15 cellular contexts compared by ENCODE assay signal in the genomic region with DNA sequence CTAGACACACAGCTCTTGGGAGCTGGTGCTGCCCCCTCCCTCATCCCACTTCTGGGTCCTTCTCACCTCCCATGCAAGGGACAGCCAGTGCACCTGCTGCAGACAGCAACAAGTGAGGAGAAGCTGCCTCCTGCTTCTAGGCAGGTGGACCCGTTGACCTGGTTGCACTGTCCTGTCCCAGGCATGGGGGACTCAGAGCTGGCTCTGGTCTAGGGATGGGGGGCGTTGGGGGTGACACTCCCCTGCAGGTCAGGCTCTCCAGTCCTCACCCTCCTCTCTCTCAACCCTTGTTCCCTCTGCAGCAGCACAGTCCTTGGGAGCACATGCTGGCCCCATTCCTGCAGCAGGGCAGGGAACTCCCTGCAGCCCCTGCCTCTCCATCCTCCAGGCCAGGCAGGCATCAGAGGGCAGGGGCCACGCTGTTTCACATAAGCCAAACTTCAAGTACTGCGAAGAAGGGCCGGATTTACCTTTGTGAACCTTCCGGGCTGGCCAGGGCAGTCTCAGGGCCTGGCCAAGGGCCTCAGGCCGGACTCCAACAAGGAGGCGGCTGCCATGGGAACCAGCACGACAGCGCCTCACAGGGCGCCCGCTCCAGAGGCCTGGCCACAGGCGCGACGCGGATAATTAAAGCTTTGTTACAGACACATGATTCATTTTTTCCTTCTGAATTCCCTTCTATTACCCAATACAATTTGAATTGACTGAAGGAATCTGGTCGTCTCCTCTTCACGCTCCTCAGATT. TPM values are rescaled to one million over a fixed set of nuclear protein-coding genes. Genes with fewer than 3 reads are reported as not detected.
DNase-seq lines count a peak whose midpoint lies in the region; ATAC-seq and TF ChIP-seq lines count a peak whose summit lies in the region.
"Had no signal": no experiment of that assay in that cellular context is flagged by ENCODE, and none has a peak within 500 bp of the region (broad histone marks: within the 10 kb centered on the region; RNA-seq: fewer than 3 reads in every experiment).

No MANE protein-coding gene starts in this region.

- H3K9me3 Mint-ChIP-seq in naive thymus-derived CD4-positive, alpha-beta T cell = no peaks in the 10 kb centered on the region
- no peaks in the 10 kb centered on the region for H3K9me3 Mint-ChIP-seq in activated CD8-positive, alpha-beta memory T cell treated with anti-CD3 and anti-CD28 coated beads, Interleukin-2, amount 10 ng/mL, durations not matched to agents 7 days and 5 days (ENCODE audit: low read depth)
- H3K9me3 Mint-ChIP-seq: activated CD4-positive, alpha-beta memory T cell treated with anti-CD3 and anti-CD28 coated beads, Interleukin-2, amount 10 ng/mL, durations not matched to agents 7 days and 5 days had no signal

- H3K36me3 ChIP-seq in GM23248 (ENCODE audit: low read depth) (no peaks in the 10 kb centered on the region), brain microvascular endothelial cell (replicated peaks) (no peaks in the 10 kb centered on the region)
- no peaks in the 10 kb centered on the region for H3K36me3 ChIP-seq in naive thymus-derived CD4-positive, alpha-beta T cell (ENCODE audit: control insufficient read depth in 2 of 3, insufficient read depth in 3 of 3, low read length in 3 of 3)
- H3K36me3 ChIP-seq: esophagus squamous epithelium, HAP-1 had no signal

- H3K36me3 Mint-ChIP-seq in naive thymus-derived CD4-positive, alpha-beta T cell = no peaks in the 10 kb centered on the region
- H3K36me3 Mint-ChIP-seq in activated CD8-positive, alpha-beta memory T cell treated with anti-CD3 and anti-CD28 coated beads, Interleukin-2, amount 10 ng/mL, durations not matched to agents 7 days and 5 days = no peaks in the 10 kb centered on the region
- H3K36me3 Mint-ChIP-seq: CD4-positive, alpha-beta memory T cell had no signal

- TF ChIP-seq CTCF in astrocyte of the cerebellum (IDR thresholded peaks at IDR 0.05; ENCODE audit: low read depth, low read length, missing control alignments) = no peak
- no peak for TF ChIP-seq CTCF in brain microvascular endothelial cell (IDR thresholded peaks at IDR 0.05; ENCODE audit: low read depth, low read length, missing control alignments)

- H3K9me2 ChIP-seq in GM23248 (ENCODE audit: insufficient read depth) = no peaks in the 10 kb centered on the region

- no peaks in the 10 kb centered on the region for H3K9me3 ChIP-seq in GM23248 (ENCODE audit: low read depth)
- H3K9me3 ChIP-seq in naive thymus-derived CD4-positive, alpha-beta T cell (ENCODE audit: control insufficient read depth in 2 of 3, low read length in 3 of 3) = no peaks in the 10 kb centered on the region
- H3K9me3 ChIP-seq: esophagus squamous epithelium, HAP-1 had no signal

- H2AFZ ChIP-seq in GM23248 = no peak overlapping the region; the same call in 1 of the 2 replicates

- H3K27ac Mint-ChIP-seq in naive thymus-derived CD4-positive, alpha-beta T cell = peak overlapping the region in 1 of 9 donors; percentile 23
- H3K27ac Mint-ChIP-seq in activated CD8-positive, alpha-beta memory T cell treated with anti-CD3 and anti-CD28 coated beads, Interleukin-2, amount 10 ng/mL, durations not matched to agents 7 days and 5 days = no peak overlapping the region
- H3K27ac Mint-ChIP-seq: activated CD4-positive, alpha-beta memory T cell treated with anti-CD3 and anti-CD28 coated beads, Interleukin-2, amount 10 ng/mL, durations not matched to agents 7 days and 5 days; CD4-positive, alpha-beta memory T cell had no signal

- H3F3A ChIP-seq in GM23248 (ENCODE audit: insufficient read depth) = 0 out of 2 replicates have a peak, but pooled peaks cover 3% of the 10 kb centered on the region

- no peaks in the 10 kb centered on the region for H4K20me1 ChIP-seq in GM23248 (ENCODE audit: insufficient read depth)

- H3K4me3 ChIP-seq in GM23248 = no peak overlapping the region
- H3K4me3 ChIP-seq in astrocyte of the cerebellum (ENCODE audit: low read depth, low read length) = no peak overlapping the region
- H3K4me3 ChIP-seq in brain microvascular endothelial cell (ENCODE audit: low read depth, low read length) = no peak overlapping the region
- no peak overlapping the region for H3K4me3 ChIP-seq in naive thymus-derived CD4-positive, alpha-beta T cell (ENCODE audit: low read length)
- H3K4me3 ChIP-seq: esophagus squamous epithelium, HAP-1 had no signal

- CTCF ChIA-PET in naive thymus-derived CD4-positive, alpha-beta T cell (lab: Charles Lee) = interaction anchor here (1.0 kb wide), 1 partner anchor 13 kb away, joined by 4 read pairs; no protein-coding TSS in a partner anchor
- CTCF ChIA-PET in activated CD8-positive, alpha-beta memory T cell treated with anti-CD3 and anti-CD28 coated beads, Interleukin-2, amount 10 ng/mL, durations not matched to agents 7 days and 5 days (lab: Charles Lee) = interaction anchor here (2.9 to 16.8 kb wide), 2 partner anchors 16 to 25 kb away, joined by 7 to 176 read pairs; no protein-coding TSS in a partner anchor

- peak; percentile 97 for DNase-seq in GM23248
- DNase-seq in astrocyte of the cerebellum (ENCODE audit: low read depth) = peak; percentile 81
- peak; percentile 48 for DNase-seq in inferior parietal cortex (ENCODE audit: extremely low spot score)
- peak; percentile 79 for DNase-seq in retina
- no peak for DNase-seq in brain microvascular endothelial cell
- no peak for DNase-seq in naive thymus-derived CD4-positive, alpha-beta T cell
- no peak for DNase-seq in activated CD8-positive, alpha-beta memory T cell treated with anti-CD3 and anti-CD28 coated beads, Interleukin-2, amount 10 ng/mL, durations not matched to agents 7 days and 5 days
- DNase-seq: activated CD4-positive, alpha-beta memory T cell treated with anti-CD3 and anti-CD28 coated beads, Interleukin-2, amount 10 ng/mL, durations not matched to agents 7 days and 5 days; activated effector memory CD4-positive, alpha-beta T cell treated with anti-CD3 and anti-CD28 coated beads, Interleukin-2, amount 50 U/mL, for 16 hours; CD4-positive, alpha-beta memory T cell; esophagus squamous epithelium; NCI-H1105; NCI-H510A had no signal

- H3K27ac ChIP-seq in GM23248 = peak overlapping the region; percentile 39
- no peak overlapping the region for H3K27ac ChIP-seq in brain microvascular endothelial cell
- H3K27ac ChIP-seq in naive thymus-derived CD4-positive, alpha-beta T cell (ENCODE audit: low read depth, low read length) = no peak overlapping the region
- H3K27ac ChIP-seq: esophagus squamous epithelium had no signal

- H3K9ac ChIP-seq in GM23248 = peak overlapping the region; percentile 42

- H3K79me2 ChIP-seq in GM23248 (ENCODE audit: insufficient read depth) = no peaks in the 10 kb centered on the region

- H3K4me3 Mint-ChIP-seq in naive thymus-derived CD4-positive, alpha-beta T cell = no peak overlapping the region
- no peak overlapping the region for H3K4me3 Mint-ChIP-seq in activated CD8-positive, alpha-beta memory T cell treated with anti-CD3 and anti-CD28 coated beads, Interleukin-2, amount 10 ng/mL, durations not matched to agents 7 days and 5 days
- H3K4me3 Mint-ChIP-seq: activated CD4-positive, alpha-beta memory T cell treated with anti-CD3 and anti-CD28 coated beads, Interleukin-2, amount 10 ng/mL, durations not matched to agents 7 days and 5 days; CD4-positive, alpha-beta memory T cell had no signal

- H3K27me3 Mint-ChIP-seq in naive thymus-derived CD4-positive, alpha-beta T cell = peaks cover 0 to 12% (median 0%) of the 10 kb centered on the region in 5 donors
- peaks cover 1% of the 10 kb centered on the region for H3K27me3 Mint-ChIP-seq in activated CD8-positive, alpha-beta memory T cell treated with anti-CD3 and anti-CD28 coated beads, Interleukin-2, amount 10 ng/mL, durations not matched to agents 7 days and 5 days

- peaks cover 10% of the 10 kb centered on the region; the same call in 1 of the 2 replicates for H3K27me3 ChIP-seq in GM23248 (replicated peaks; ENCODE audit: insufficient read depth)
- H3K27me3 ChIP-seq in brain microvascular endothelial cell (replicated peaks) = peaks cover 2% of the 10 kb centered on the region
- no peaks in the 10 kb centered on the region for H3K27me3 ChIP-seq in naive thymus-derived CD4-positive, alpha-beta T cell (ENCODE audit: control insufficient read depth in 2 of 2, insufficient read depth in 2 of 2, low read length in 2 of 2)

- intact Hi-C loops in naive thymus-derived CD4-positive, alpha-beta T cell (cut with micrococcal nuclease) = no loop called here

- peaks cover 8% of the 10 kb centered on the region; the same call in 1 of the 2 replicates for H3K4me1 ChIP-seq in GM23248 (ENCODE audit: insufficient read depth)
- H3K4me1 ChIP-seq in naive thymus-derived CD4-positive, alpha-beta T cell (ENCODE audit: control insufficient read depth in 2 of 2, insufficient read depth in 2 of 2, low read length in 2 of 2) = peaks cover 0 to 6% of the 10 kb centered on the region in 2 donors
- H3K4me1 ChIP-seq: esophagus squamous epithelium, HAP-1 had no signal

- POLR2A ChIA-PET in naive thymus-derived CD4-positive, alpha-beta T cell (lab: Charles Lee) = no interaction called here

- H3K4me2 ChIP-seq in GM23248 (ENCODE audit: unreplicated experiment) = no peak overlapping the region

- in situ Hi-C loops in GM23248 (cut with MboI) = no loop called here
- in situ Hi-C loops in astrocyte of the cerebellum (cut with HindIII; ENCODE audit: low sequenced_read_pairs) = no loop called here
- in situ Hi-C loops in brain microvascular endothelial cell (cut with HindIII; ENCODE audit: low pct_ligation_motif_present, low sequenced_read_pairs) = no loop called here

- ATAC-seq in naive thymus-derived CD4-positive, alpha-beta T cell = no peak
- ATAC-seq in HG02870 (IDR thresholded peaks at IDR 0.05; ENCODE audit: unreplicated experiment) = no peak
- no peak for ATAC-seq in activated CD8-positive, alpha-beta memory T cell treated with anti-CD3 and anti-CD28 coated beads, Interleukin-2, amount 10 ng/mL, durations not matched to agents 7 days and 5 days

- H3K4me1 Mint-ChIP-seq in naive thymus-derived CD4-positive, alpha-beta T cell = no peaks in the 10 kb centered on the region
- peaks cover 8% of the 10 kb centered on the region for H3K4me1 Mint-ChIP-seq in activated CD8-positive, alpha-beta memory T cell treated with anti-CD3 and anti-CD28 coated beads, Interleukin-2, amount 10 ng/mL, durations not matched to agents 7 days and 5 days

- 24 to 27% methylated on average over 18 of the region's 18 CpGs for WGBS in GM23248 (ENCODE audit: low coverage in 1 of 2, low lambda C conversion rate in 2 of 2, missing lambda C conversion rate in 2 of 2), 2 experiments

RNA-seq across cellular contexts. Expression of a gene that starts 48.5 kb away (rescaled TPM):
- 0.11 TPM in 1 of 2 replicates, not detected in the other for total RNA-seq in GM23248 (2014; rRNA removed; shearing (Covaris generic))
- polyA plus RNA-seq in GM23248 (2016; fragmentation: Nextera tagmentation; extraction: Ambion mirVana) = 0.28 TPM in 1 of 2 replicates, not detected in the other
- 1 to 10 TPM in 2 of 5 experiments, under 1 TPM in 3; 0.22 to 3.3 (median 0.42) TPM for total RNA-seq in naive thymus-derived CD4-positive, alpha-beta T cell
- polyA plus RNA-seq in naive thymus-derived CD4-positive, alpha-beta T cell = under 1 TPM in 1 of 2 donors, not detected in 1; 0.05 TPM
- total RNA-seq in activated CD8-positive, alpha-beta memory T cell treated with anti-CD3 and anti-CD28 coated beads, Interleukin-2, amount 10 ng/mL, durations not matched to agents 7 days and 5 days = 1 to 10 TPM; 3.2 to 4.2 TPM

Comparison
In these comparisons a context has a peak if more than half of its experiments do, and no peak if none do; other contexts are left out.
1. DNase-seq: peak in GM23248 (single experiment), astrocyte of the cerebellum (single experiment), inferior parietal cortex (single experiment) and retina (single experiment); none in brain microvascular endothelial cell (single experiment), naive thymus-derived CD4-positive, alpha-beta T cell (0 of 9) and activated CD8-positive, alpha-beta memory T cell treated with anti-CD3 and anti-CD28 coated beads, Interleukin-2, amount 10 ng/mL, durations not matched to agents 7 days and 5 days (single experiment).